In the genomic region with DNA sequence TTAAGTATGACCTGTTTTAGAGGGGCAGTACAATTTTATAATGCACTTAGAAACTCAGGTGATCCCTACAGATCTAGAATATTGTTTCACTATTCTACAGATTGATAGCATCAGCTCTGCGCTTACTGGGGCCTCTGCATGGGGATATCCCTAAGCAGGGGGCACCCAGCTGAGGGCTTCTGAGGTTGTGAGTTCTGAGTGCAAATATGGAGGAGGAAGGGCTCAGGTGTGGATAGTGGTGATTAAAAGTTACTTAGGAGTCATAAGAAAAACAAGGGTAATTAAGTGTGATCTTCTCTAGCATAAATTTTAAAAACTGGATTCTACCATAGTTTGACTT, we compare ENCODE assay signal across 13 cellular contexts.
A peak's percentile ranks its signal among the peaks of the same experiment; 100 is the strongest.
DNase-seq lines count a peak whose midpoint lies in the region; ATAC-seq and TF ChIP-seq lines count a peak whose summit lies in the region.
"Had no signal": no experiment of that assay in that cellular context is flagged by ENCODE, and none has a peak within 500 bp of the region (broad histone marks: within the 10 kb centered on the region; RNA-seq: fewer than 3 reads in every experiment).

No MANE protein-coding gene starts in this region.

- no peaks in the 10 kb centered on the region for H3K9me3 ChIP-seq in SJCRH30 (replicated peaks)
- no peaks in the 10 kb centered on the region for H3K9me3 ChIP-seq in ovary

- peak; percentile 43 for ATAC-seq in GM18858 (IDR thresholded peaks at IDR 0.05; ENCODE audit: unreplicated experiment)
- ATAC-seq in GM21576 (IDR thresholded peaks at IDR 0.05; ENCODE audit: unreplicated experiment): peak; percentile 39
- ATAC-seq in HG03064 (IDR thresholded peaks at IDR 0.05; ENCODE audit: low read depth, unreplicated experiment): peak; percentile 43
- ATAC-seq: HCT116, T-cell had no signal

- TF ChIP-seq EP300 in ovary (IDR thresholded peaks at IDR 0.05): no peak

- TF ChIP-seq CTCF in ovary (IDR thresholded peaks at IDR 0.05): no peak

- intact Hi-C loops in ovary (cut with DNase I): no loop called here

- no peak for TF ChIP-seq POLR2A in ovary (IDR thresholded peaks at IDR 0.05)

- H3K36me3 ChIP-seq in SJCRH30 (0 out of 2 replicates have a peak, but pooled peaks cover 2% of the 10 kb centered on the region), ovary (no peaks in the 10 kb centered on the region)

- H3K27me3 ChIP-seq in SJCRH30: no peaks in the 10 kb centered on the region
- H3K27me3 ChIP-seq in ovary: no peaks in the 10 kb centered on the region
- H3K27me3 ChIP-seq: hepatocyte had no signal

- no peak for DNase-seq in SJCRH30
- no peak for DNase-seq in activated CD8-positive, alpha-beta memory T cell treated with anti-CD3 and anti-CD28 coated beads, Interleukin-2, amount 50 U/mL, for 48 hours
- no peak for DNase-seq in substantia nigra (lab: John Stamatoyannopoulos, UW)
- DNase-seq in ovary: no peak
- DNase-seq in NCI-H748 (lab: John Stamatoyannopoulos, UW; ENCODE audit: unreplicated experiment): no peak
- DNase-seq: effector CD8-positive, alpha-beta T cell; NCI-H524 treated with DMSO at 0.1 percent for 48 hours; T-cell had no signal

- H3K4me3 ChIP-seq in SJCRH30 (peak overlapping the region; percentile 5; the same call in 1 of the 2 replicates), ovary (no peak overlapping the region)
- H3K4me3 ChIP-seq: hepatocyte had no signal

- H3K4me1 ChIP-seq in SJCRH30: peaks cover 22% of the 10 kb centered on the region
- H3K4me1 ChIP-seq in ovary (ENCODE audit: insufficient read depth): no peaks in the 10 kb centered on the region

- WGBS in ovary, 3 donors: 94 to 100% (median 100%) methylated on average over 1 of the region's 1 CpG

- H3K27ac ChIP-seq in SJCRH30: peak overlapping the region; percentile 52
- H3K27ac ChIP-seq in substantia nigra (ENCODE audit: low read depth, low read length, poor library complexity, severe bottlenecking): no peak overlapping the region
- H3K27ac ChIP-seq in ovary: no peak overlapping the region
- H3K27ac ChIP-seq: hepatocyte had no signal
